ENCODE assay signal across 8 cellular contexts in the genomic region with DNA sequence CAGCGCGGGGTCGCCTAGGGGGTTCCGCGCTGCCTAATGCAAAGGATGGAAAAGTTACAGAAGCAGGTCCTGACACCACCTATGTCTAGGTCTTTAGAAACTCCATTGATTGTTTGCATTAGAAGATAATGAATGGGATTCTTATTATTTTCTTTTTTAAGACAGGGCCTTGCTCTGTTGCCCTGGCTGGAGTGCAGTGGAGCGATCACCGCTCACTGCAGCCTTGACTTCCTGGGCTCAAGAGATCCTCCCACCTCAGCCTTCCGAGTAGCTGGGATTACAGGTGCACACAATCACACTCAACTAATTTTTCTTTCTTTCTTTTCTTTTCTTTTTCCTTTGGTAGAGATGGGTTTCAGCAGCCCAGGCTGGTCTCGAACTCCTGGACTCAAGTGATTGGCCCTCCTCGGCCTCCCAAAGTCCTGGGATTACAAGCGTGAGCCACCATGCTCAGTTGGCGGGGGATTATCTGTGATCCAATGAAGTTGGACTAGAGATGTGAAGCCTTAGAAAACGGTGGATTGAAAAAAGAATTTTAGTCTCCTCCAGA. TPM values are rescaled to one million over a fixed set of nuclear protein-coding genes. Genes with fewer than 3 reads are reported as not detected.
DNase-seq lines count a peak whose midpoint lies in the region; ATAC-seq, FAIRE-seq and TF ChIP-seq lines count a peak whose summit lies in the region.

No MANE protein-coding gene starts in this region.

- H3K4me1 Mint-ChIP-seq in natural killer cell treated with Interleukin-12 subunit alpha and Interleukin-12 subunit beta and Interleukin-15 and Interleukin-18, amount 100 ng/mL, for 72 hours (ENCODE audit: low read depth in 2 of 2): peaks cover 12 to 17% of the 10 kb centered on the region in 2 donors

- peak overlapping the region; percentile 62 to 64 for H3K27ac Mint-ChIP-seq in natural killer cell treated with Interleukin-12 subunit alpha and Interleukin-12 subunit beta and Interleukin-15 and Interleukin-18, amount 100 ng/mL, for 72 hours

- no peak for FAIRE-seq in HTR-8/SVneo (lab: Jason Lieb, UNC)

- peak overlapping the region; percentile 89 for H3K4me3 ChIP-seq in AG04449 (ENCODE audit: low read depth, low read length)
- peak overlapping the region; percentile 74 to 96 for H3K4me3 ChIP-seq in cardiac fibroblast (replicated peaks in 1 of 2; ENCODE audit: low read depth in 2 of 2, low read length in 2 of 2)

- POLR2A ChIA-PET in AG04449 (lab: Yijun Ruan, JAX): interaction anchor here (3.3 kb wide), 1 partner anchor 10 kb away, joined by 14 read pairs; a partner anchor contains a TSS

- H3K9me3 Mint-ChIP-seq in natural killer cell treated with Interleukin-12 subunit alpha and Interleukin-12 subunit beta and Interleukin-15 and Interleukin-18, amount 100 ng/mL, for 72 hours: no peaks in the 10 kb centered on the region

- H3K36me3 Mint-ChIP-seq in natural killer cell treated with Interleukin-12 subunit alpha and Interleukin-12 subunit beta and Interleukin-15 and Interleukin-18, amount 100 ng/mL, for 72 hours: peaks cover 5% of the 10 kb centered on the region

- no peaks in the 10 kb centered on the region for H3K27me3 Mint-ChIP-seq in natural killer cell treated with Interleukin-12 subunit alpha and Interleukin-12 subunit beta and Interleukin-15 and Interleukin-18, amount 100 ng/mL, for 72 hours

- TF ChIP-seq CTCF in AG04449 (IDR thresholded peaks at IDR 0.05; ENCODE audit: insufficient read depth, low read length, missing control alignments) (no peak), cardiac fibroblast (IDR thresholded peaks at IDR 0.05; ENCODE audit: low read depth, low read length) (no peak)

- CTCF ChIA-PET in AG04449 (lab: Yijun Ruan, JAX): interaction anchor here (1.3 to 5.6 kb wide), 8 partner anchors 10 to 510 kb away, joined by 3 to 96 read pairs (median 10); a partner anchor contains a TSS

- H3K4me3 Mint-ChIP-seq in natural killer cell treated with Interleukin-12 subunit alpha and Interleukin-12 subunit beta and Interleukin-15 and Interleukin-18, amount 100 ng/mL, for 72 hours: peak overlapping the region; percentile 97

- ATAC-seq in GM19455 (IDR thresholded peaks at IDR 0.05; ENCODE audit: unreplicated experiment) (peak; percentile 24), HG03521 (IDR thresholded peaks at IDR 0.05; ENCODE audit: unreplicated experiment) (peak; percentile 8)
- ATAC-seq in natural killer cell treated with Interleukin-12 subunit alpha and Interleukin-12 subunit beta and Interleukin-15 and Interleukin-18, amount 100 ng/mL, for 72 hours: no peak

- DNase-seq in AG04449 (ENCODE audit: low read depth, low spot score) (no peak), cardiac fibroblast (ENCODE audit: low read depth in 2 of 2) (no peak), CD1c-positive myeloid dendritic cell (ENCODE audit: extremely low spot score) (no peak), anterior cingulate cortex (lab: John Stamatoyannopoulos, UW) (no peak), HTR-8/SVneo (ENCODE audit: insufficient read length, low spot score) (no peak)
- no peak for DNase-seq in natural killer cell treated with Interleukin-12 subunit alpha and Interleukin-12 subunit beta and Interleukin-15 and Interleukin-18, amount 100 ng/mL, for 72 hours (ENCODE audit: low spot score)

RNA-seq across cellular contexts. Expression of a gene that starts 0.8 kb away (rescaled TPM):
- total RNA-seq in natural killer cell treated with Interleukin-12 subunit alpha and Interleukin-12 subunit beta and Interleukin-15 and Interleukin-18, amount 100 ng/mL, for 72 hours: 10 to 100 TPM; 18.9 to 30.5 TPM

RNA-seq across cellular contexts. Expression of a gene that starts 10.4 kb away (rescaled TPM):
- total RNA-seq in natural killer cell treated with Interleukin-12 subunit alpha and Interleukin-12 subunit beta and Interleukin-15 and Interleukin-18, amount 100 ng/mL, for 72 hours: 10 to 100 TPM; 25.6 to 29.9 TPM

Comparison
In these comparisons a context has a peak if more than half of its experiments do, and no peak if none do; other contexts are left out.
1. ATAC-seq: peak in GM19455 (single experiment) and HG03521 (single experiment); none in natural killer cell treated with Interleukin-12 subunit alpha and Interleukin-12 subunit beta and Interleukin-15 and Interleukin-18, amount 100 ng/mL, for 72 hours (0 of 2).